ENCODE assay signal across 19 cellular contexts in the genomic region with DNA sequence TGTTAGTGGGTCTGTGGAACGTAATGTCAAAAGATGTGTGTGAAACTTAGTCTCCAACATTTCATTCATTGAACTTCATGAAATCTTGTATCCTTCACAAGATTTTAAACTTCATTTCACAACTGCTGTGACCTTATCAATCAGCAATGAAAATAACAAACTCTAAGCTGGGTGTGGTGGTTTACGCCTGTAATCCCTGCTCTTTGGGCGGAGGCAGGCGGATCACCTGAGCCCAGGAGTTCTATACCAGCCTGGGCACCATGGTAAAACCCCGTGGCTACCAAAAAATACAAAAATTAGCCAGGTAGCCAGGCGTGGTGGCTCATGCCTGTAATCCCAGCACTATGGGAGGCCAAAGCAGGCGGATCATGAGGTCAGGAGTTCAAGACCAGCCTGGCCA. TPM values are rescaled to one million over a fixed set of nuclear protein-coding genes. Genes with fewer than 3 reads are reported as not detected.
DNase-seq lines count a peak whose midpoint lies in the region; ATAC-seq and TF ChIP-seq lines count a peak whose summit lies in the region.
"Had no signal": no experiment of that assay in that cellular context is flagged by ENCODE, and none has a peak within 500 bp of the region (broad histone marks: within the 10 kb centered on the region; RNA-seq: fewer than 3 reads in every experiment).

No MANE protein-coding gene starts in this region.

- H3K4me3 ChIP-seq in GM23338 (no peak overlapping the region), sigmoid colon (no peak overlapping the region)
- H3K4me3 ChIP-seq: BLaER1 treated with 17β-estradiol and CSF1 and Interleukin-3, amounts not matched to agents 10 nM and 100 nM had no signal

- WGBS in sigmoid colon, 2 donors: 36 to 80% methylated on average over 7 of the region's 7 CpGs

- H3K4me1 Mint-ChIP-seq in GM23338: peaks cover 39% of the 10 kb centered on the region
- H3K4me1 Mint-ChIP-seq in WTC11: peaks cover 47% of the 10 kb centered on the region

- H3K27me3 ChIP-seq in GM23338 (ENCODE audit: insufficient read depth): no peaks in the 10 kb centered on the region
- no peaks in the 10 kb centered on the region for H3K27me3 ChIP-seq in sigmoid colon
- H3K27me3 ChIP-seq: BLaER1 treated with 17β-estradiol and CSF1 and Interleukin-3, amounts not matched to agents 10 nM and 100 nM had no signal

- no peak for TF ChIP-seq POLR2A in sigmoid colon (IDR thresholded peaks at IDR 0.05)

- H3K27ac ChIP-seq in GM23338 (ENCODE audit: low read depth) (peak overlapping the region; percentile 18; the same call in 1 of the 2 replicates), sigmoid colon (peak overlapping the region in 3 of 4 donors; percentile 99 to 100 (median 99))
- H3K27ac ChIP-seq: BLaER1 treated with 17β-estradiol and CSF1 and Interleukin-3, amounts not matched to agents 10 nM and 100 nM; RWPE1 had no signal

- H3K4me3 Mint-ChIP-seq in GM23338 (no peak overlapping the region), WTC11 (no peak overlapping the region)
- H3K4me3 Mint-ChIP-seq: CD8-positive, alpha-beta T cell had no signal

- no peaks in the 10 kb centered on the region for H3K9me2 ChIP-seq in GM23338 (ENCODE audit: insufficient read depth)

- H4K20me1 ChIP-seq in GM23338 (replicated peaks; ENCODE audit: insufficient read depth): peaks cover 78% of the 10 kb centered on the region

- POLR2A ChIA-PET in WTC11 (lab: Charles Lee): no interaction called here

- peak overlapping the region; percentile 85 for H3K4me2 ChIP-seq in GM23338

- H3K36me3 ChIP-seq in GM23338 (ENCODE audit: insufficient read depth) (peaks cover 6% of the 10 kb centered on the region; the same call in 1 of the 2 replicates), sigmoid colon (no peaks in the 10 kb centered on the region)

- peaks cover 94% of the 10 kb centered on the region for H3K79me2 ChIP-seq in GM23338 (replicated peaks; ENCODE audit: insufficient read depth)

- H3K27ac Mint-ChIP-seq in GM23338 (no peak overlapping the region), WTC11 (peak overlapping the region; percentile 53; the same call in 1 of the 2 replicates)
- H3K27ac Mint-ChIP-seq: CD8-positive, alpha-beta T cell had no signal

- TF ChIP-seq EP300 in sigmoid colon (IDR thresholded peaks at IDR 0.05): no peak

- ATAC-seq in GM23338 (no peak), WTC11 (no peak), left colon (peak; percentile 71), HG03432 (IDR thresholded peaks at IDR 0.05; ENCODE audit: unreplicated experiment) (no peak)
- ATAC-seq: CD8-positive, alpha-beta T cell had no signal

- H3K9me3 Mint-ChIP-seq in GM23338: no peaks in the 10 kb centered on the region; the same call in 2 of the 3 replicates
- no peaks in the 10 kb centered on the region for H3K9me3 Mint-ChIP-seq in WTC11
- H3K9me3 Mint-ChIP-seq: CD8-positive, alpha-beta T cell had no signal

- H3F3A ChIP-seq in GM23338 (replicated peaks; ENCODE audit: low read depth): peaks cover 14% of the 10 kb centered on the region

- CTCF ChIA-PET in WTC11 (lab: Charles Lee): no interaction called here

- no peaks in the 10 kb centered on the region for H3K9me3 ChIP-seq in sigmoid colon
- H3K9me3 ChIP-seq: BLaER1 treated with 17β-estradiol and CSF1 and Interleukin-3, amounts not matched to agents 10 nM and 100 nM had no signal

- H3K36me3 Mint-ChIP-seq in GM23338 (ENCODE audit: low read depth): peaks cover 51% of the 10 kb centered on the region
- peaks cover 20% of the 10 kb centered on the region for H3K36me3 Mint-ChIP-seq in WTC11
- H3K36me3 Mint-ChIP-seq: CD8-positive, alpha-beta T cell had no signal

- H3K27me3 Mint-ChIP-seq in GM23338 (ENCODE audit: insufficient read depth, low read depth, poor library complexity): peaks cover 6% of the 10 kb centered on the region
- H3K27me3 Mint-ChIP-seq in WTC11 (ENCODE audit: low read depth): no peaks in the 10 kb centered on the region

- H3K4me1 ChIP-seq in GM23338 (ENCODE audit: insufficient read depth) (peaks cover 36% of the 10 kb centered on the region), sigmoid colon (peaks cover 0 to 56% (median 45%) of the 10 kb centered on the region in 4 donors)

- intact Hi-C loops in left colon (cut with DNase I, micrococcal nuclease) (no loop called here), sigmoid colon (cut with DNase I) (loop anchor here (5.0 kb wide), 1 partner anchor 96 kb away; a partner anchor contains a TSS)

- no peak for TF ChIP-seq CTCF in GM23338 (conservative IDR thresholded peaks at IDR 0.05; ENCODE audit: low read depth in 2 of 2)
- no peak for TF ChIP-seq CTCF in WTC11 (IDR thresholded peaks at IDR 0.05)
- TF ChIP-seq CTCF in sigmoid colon (IDR thresholded peaks at IDR 0.05): no peak

- DNase-seq in GM23338 (ENCODE audit: low spot score) (no peak), WTC11 (ENCODE audit: low spot score) (no peak), left colon (peak in 1 of 2 donors; percentile 41), sigmoid colon (peak; percentile 21), T-helper 2 cell (no peak), DMS53 treated with DMSO at 0.1 percent for 48 hours (lab: John Stamatoyannopoulos, UW; ENCODE audit: unreplicated experiment) (no peak), RPMI8226 (no peak)
- DNase-seq: CD8-positive, alpha-beta T cell; DMS79 treated with DMSO at 0.1 percent for 48 hours; HCEC 1CT; NCI-H187 treated with DMSO at 0.1 percent for 48 hours; NCI-H226; NCI-H524; NCI-H82; OCI-M1; SIG-M5 had no signal

- H2AFZ ChIP-seq in GM23338: no peak overlapping the region

TF ChIP-seq in GM23338, 12 proteins besides CTCF, POLR2A, EP300 and RAD21:
- TF ChIP-seq ZNF331 (CRISPR knock-in tag; IDR thresholded peaks at IDR 0.05; ENCODE audit: low read depth) (no peak), POLR2AphosphoS5 (IDR thresholded peaks at IDR 0.05; ENCODE audit: low read depth) (no peak), EZH2phosphoT487 (IDR thresholded peaks at IDR 0.05; ENCODE audit: unreplicated experiment) (no peak), ZNF114 (CRISPR knock-in tag; IDR thresholded peaks at IDR 0.05) (no peak)
TF ChIP-seq in GM23338: peak in this region for 0.

TF ChIP-seq in WTC11, 78 proteins besides CTCF, POLR2A, EP300 and RAD21:
- TF ChIP-seq, protein P1, sequence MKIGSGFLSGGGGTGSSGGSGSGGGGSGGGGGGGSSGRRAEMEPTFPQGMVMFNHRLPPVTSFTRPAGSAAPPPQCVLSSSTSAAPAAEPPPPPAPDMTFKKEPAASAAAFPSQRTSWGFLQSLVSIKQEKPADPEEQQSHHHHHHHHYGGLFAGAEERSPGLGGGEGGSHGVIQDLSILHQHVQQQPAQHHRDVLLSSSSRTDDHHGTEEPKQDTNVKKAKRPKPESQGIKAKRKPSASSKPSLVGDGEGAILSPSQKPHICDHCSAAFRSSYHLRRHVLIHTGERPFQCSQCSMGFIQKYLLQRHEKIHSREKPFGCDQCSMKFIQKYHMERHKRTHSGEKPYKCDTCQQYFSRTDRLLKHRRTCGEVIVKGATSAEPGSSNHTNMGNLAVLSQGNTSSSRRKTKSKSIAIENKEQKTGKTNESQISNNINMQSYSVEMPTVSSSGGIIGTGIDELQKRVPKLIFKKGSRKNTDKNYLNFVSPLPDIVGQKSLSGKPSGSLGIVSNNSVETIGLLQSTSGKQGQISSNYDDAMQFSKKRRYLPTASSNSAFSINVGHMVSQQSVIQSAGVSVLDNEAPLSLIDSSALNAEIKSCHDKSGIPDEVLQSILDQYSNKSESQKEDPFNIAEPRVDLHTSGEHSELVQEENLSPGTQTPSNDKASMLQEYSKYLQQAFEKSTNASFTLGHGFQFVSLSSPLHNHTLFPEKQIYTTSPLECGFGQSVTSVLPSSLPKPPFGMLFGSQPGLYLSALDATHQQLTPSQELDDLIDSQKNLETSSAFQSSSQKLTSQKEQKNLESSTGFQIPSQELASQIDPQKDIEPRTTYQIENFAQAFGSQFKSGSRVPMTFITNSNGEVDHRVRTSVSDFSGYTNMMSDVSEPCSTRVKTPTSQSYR (CRISPR knock-in tag; IDR thresholded peaks at IDR 0.05): no peak
- TF ChIP-seq, protein P2, sequence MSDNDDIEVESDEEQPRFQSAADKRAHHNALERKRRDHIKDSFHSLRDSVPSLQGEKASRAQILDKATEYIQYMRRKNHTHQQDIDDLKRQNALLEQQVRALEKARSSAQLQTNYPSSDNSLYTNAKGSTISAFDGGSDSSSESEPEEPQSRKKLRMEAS (CRISPR knock-in tag; IDR thresholded peaks at IDR 0.05): no peak
- TF ChIP-seq SOX15 (CRISPR knock-in tag; IDR thresholded peaks at IDR 0.05): no peak
TF ChIP-seq in WTC11: peak in this region for 0.

RNA-seq across cellular contexts. Expression of a gene that starts 5.1 kb away (rescaled TPM):
- total RNA-seq in GM23338 (2014; rRNA removed; shearing (Covaris generic)): 92.5 and 94.4 TPM in 2 replicates
- polyA plus RNA-seq in GM23338 (2016; fragmentation: Nextera tagmentation; extraction: Ambion mirVana) (37.1 and 40.1 TPM in 2 replicates), sigmoid colon (10 to 100 TPM; 21.0 to 41.0 (median 22.9) TPM)
- total RNA-seq in WTC11 (2021) (62.6 to 76.1 TPM (median 64.0 TPM) in 3 replicates), left colon (10 to 100 TPM; 47.6 to 87.4 TPM), sigmoid colon (10 to 100 TPM; 16.4 to 39.1 (median 27.9) TPM)
